26 cellular contexts compared by ENCODE assay signal in the genomic region with DNA sequence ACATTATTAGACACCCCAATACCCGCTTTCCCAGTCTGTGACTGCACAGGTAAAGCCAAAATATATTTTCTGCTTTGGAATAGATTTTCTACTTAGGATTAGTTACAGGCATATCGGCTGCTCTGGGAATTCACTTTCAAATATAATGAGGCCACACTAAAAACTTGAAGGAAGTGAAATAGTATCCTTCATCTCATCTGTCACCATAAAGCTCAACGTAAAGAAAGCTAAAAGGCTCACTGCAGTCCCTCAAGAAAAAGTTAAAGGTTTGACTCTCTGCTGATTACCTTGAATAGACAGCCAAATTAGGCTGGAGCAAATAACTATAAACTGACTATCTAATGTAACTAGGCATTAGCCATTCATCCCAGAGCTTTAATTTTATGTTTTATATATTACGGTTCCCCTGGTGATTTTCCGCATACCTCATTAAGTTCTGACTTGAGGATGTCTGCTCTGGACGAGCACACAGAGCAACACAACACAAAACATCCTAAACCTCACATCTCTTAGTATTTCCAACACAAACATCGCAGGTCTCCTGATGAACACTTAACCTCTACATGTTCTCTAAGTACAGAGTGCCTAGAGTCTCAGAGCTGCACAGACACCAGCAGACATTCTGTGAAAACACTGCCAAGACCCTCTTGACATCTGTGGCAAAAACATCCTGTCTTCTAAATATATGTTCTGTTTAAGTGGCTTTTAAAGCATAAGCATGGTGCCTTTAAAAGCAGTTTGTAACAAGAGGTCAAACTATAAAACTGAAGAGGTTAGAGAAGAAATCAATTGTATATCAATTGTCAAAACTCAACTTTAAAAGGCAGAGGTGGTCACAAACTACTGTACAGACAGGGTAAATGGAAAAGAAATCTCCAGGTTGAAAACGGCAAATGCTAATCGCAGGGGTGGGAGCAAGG. TPM values are rescaled to one million over a fixed set of nuclear protein-coding genes. Genes with fewer than 3 reads are reported as not detected.
"Had no signal": no experiment of that assay in that cellular context is flagged by ENCODE, and none has a peak within 500 bp of the region (broad histone marks: within the 10 kb centered on the region; RNA-seq: fewer than 3 reads in every experiment).

No MANE protein-coding gene starts in this region.

- H3K9me3 ChIP-seq: adrenal gland had no signal

- ATAC-seq: activated CD4-positive, alpha-beta T cell treated with anti-CD3 and anti-CD28 coated beads for 36 hours; activated T-cell treated with anti-CD3 and anti-CD28 coated beads, Interleukin-2, amount 50 U/mL, for 72 hours; Panc1; Right ventricle myocardium inferior; T-cell had no signal

- H3K4me1 ChIP-seq: adrenal gland had no signal

- DNase-seq: activated CD4-positive, alpha-beta memory T cell treated with anti-CD3 and anti-CD28 coated beads, Interleukin-2, amount 10 ng/mL, durations not matched to agents 7 days and 5 days; activated CD4-positive, alpha-beta T cell treated with anti-CD3 and anti-CD28 coated beads for 36 hours; activated CD4-positive, alpha-beta T cell treated with anti-CD3 and anti-CD28 coated beads, Interleukin-2, amount 50 U/mL, for 1 hour; activated CD8-positive, alpha-beta memory T cell treated with anti-CD3 and anti-CD28 coated beads, Interleukin-2, amount 50 U/mL, for 4 hours; activated naive CD4-positive, alpha-beta T cell treated with anti-CD3 and anti-CD28 coated beads, Interleukin-2, amount 50 U/mL, for 16 hours; activated naive CD8-positive, alpha-beta T cell treated with anti-CD3 and anti-CD28 coated beads, Interleukin-2, amount 10 ng/mL, durations not matched to agents 7 days and 5 days; activated T-cell treated with anti-CD3 and anti-CD28 coated beads, Interleukin-2, amount 50 U/mL, for 72 hours; adrenal gland; anterior cingulate cortex; caudate nucleus; KG1; NCI-H1092; NCI-H1930; NCI-H446; NCI-H774; NK-92 treated with Interleukin-12 subunit alpha and Interleukin-12 subunit beta, amount 100 ng/mL, for 24 hours; OCI-M1; RPMI8226; T-cell had no signal

- H3K27me3 ChIP-seq: adrenal gland had no signal

- H3K4me3 ChIP-seq: adrenal gland, SK-N-MC had no signal

- H3K27ac ChIP-seq: adrenal gland, SK-N-MC, VCaP had no signal

- H3K36me3 ChIP-seq: adrenal gland had no signal

RNA-seq across cellular contexts. Expression of a gene that starts 35.4 kb away (rescaled TPM):
- total RNA-seq: activated CD4-positive, alpha-beta memory T cell treated with anti-CD3 and anti-CD28 coated beads, Interleukin-2, amount 10 ng/mL, durations not matched to agents 7 days and 5 days; activated CD4-positive, alpha-beta T cell treated with anti-CD3 and anti-CD28 coated beads for 36 hours; activated CD8-positive, alpha-beta memory T cell treated with anti-CD3 and anti-CD28 coated beads for 36 hours; activated naive CD8-positive, alpha-beta T cell treated with anti-CD3 and anti-CD28 coated beads, Interleukin-2, amount 10 ng/mL, durations not matched to agents 7 days and 5 days; activated T-cell treated with anti-CD3 and anti-CD28 coated beads, Interleukin-2, amount 50 U/mL, for 72 hours; activated T-helper 2 cell treated with anti-CD3 and anti-CD28 coated beads, Interferon-gamma antibody, Interleukin-2, Interleukin-4, amounts not matched to agents 10 μg/mL and 5 μg/mL and 100 μg/mL, durations not matched to agents 14 hours and 24 hours and 36 hours; Right ventricle myocardium inferior; T-helper 2 cell treated with Interferon-gamma antibody and Interleukin-4, amounts not matched to agents 100 ng/mL and 5 ng/mL, for 36 hours had no signal
